26 cellular contexts compared by ENCODE assay signal in genomic region chr14:27605298-27605697, GRCh38.
DNase-seq lines count a peak whose midpoint lies in the region; ATAC-seq, FAIRE-seq and TF ChIP-seq lines count a peak whose summit lies in the region.
"Had no signal": no experiment of that assay in that cellular context is flagged by ENCODE, and none has a peak within 500 bp of the region (broad histone marks: within the 10 kb centered on the region; RNA-seq: fewer than 3 reads in every experiment).

No MANE protein-coding gene starts in this region.

- H2BK20ac ChIP-seq in H9 (ENCODE audit: low read depth, low read length, poor library complexity, severe bottlenecking) (no peak overlapping the region), H1 (ENCODE audit: low read length) (no peak overlapping the region)

- no peak overlapping the region for H3K56ac ChIP-seq in H9 (ENCODE audit: insufficient read length, low read depth, low read length)
- no peak overlapping the region for H3K56ac ChIP-seq in H1 (replicated peaks; ENCODE audit: insufficient read length, low read depth, low read length)

- H2AFZ ChIP-seq in H9 (ENCODE audit: low read length) (no peak overlapping the region), H1 (ENCODE audit: low read length) (peak overlapping the region; percentile 96; the same call in 1 of the 2 replicates)

- TF ChIP-seq CTCF in H9 (conservative IDR thresholded peaks at IDR 0.05) (no peak), H1 (IDR thresholded peaks at IDR 0.05; ENCODE audit: control extremely low read depth in 1 of 3, insufficient read depth in 1 of 3, low read depth in 1 of 3, low read length in 3 of 3) (no peak), nephron progenitor cell (IDR thresholded peaks at IDR 0.05) (no peak), vagina (IDR thresholded peaks at IDR 0.05) (no peak)

- H3K4ac ChIP-seq in H9 (ENCODE audit: low read depth, low read length): no peak overlapping the region
- H3K4ac ChIP-seq in H1 (replicated peaks; ENCODE audit: insufficient read length, low read depth, low read length): no peak overlapping the region

- POLR2A ChIA-PET in H1 (lab: Charles Lee; ENCODE audit: partially characterized antibody): no interaction called here

- no peak overlapping the region for H3K4me3 Mint-ChIP-seq in H9
- no peak overlapping the region for H3K4me3 Mint-ChIP-seq in nephron progenitor cell
- H3K4me3 Mint-ChIP-seq: activated CD4-positive, alpha-beta T cell treated with anti-CD3 and anti-CD28 coated beads for 36 hours; activated CD8-positive, alpha-beta T cell treated with anti-CD3 and anti-CD28 coated beads, Interleukin-2, amount 10 ng/mL, durations not matched to agents 7 days and 5 days; activated naive CD8-positive, alpha-beta T cell treated with anti-CD3 and anti-CD28 coated beads for 36 hours; IgD-negative memory B cell; natural killer cell; T-helper 17 cell had no signal

- H3K27ac ChIP-seq in H9 (ENCODE audit: insufficient read length, low read depth, low read length) (no peak overlapping the region), H1 (ENCODE audit: low read depth, low read length) (peak overlapping the region; percentile 61; the same call in 1 of the 2 replicates), vagina (no peak overlapping the region)
- H3K27ac ChIP-seq: BLaER1 treated with 17β-estradiol and CSF1 and Interleukin-3, amounts not matched to agents 10 nM and 100 nM; spleen; tibial nerve had no signal

- H4K91ac ChIP-seq in H9 (ENCODE audit: insufficient read length, low read depth, low read length) (no peak overlapping the region), H1 (replicated peaks; ENCODE audit: insufficient read length, low read length) (no peak overlapping the region)

- H4K8ac ChIP-seq in H9 (replicated peaks; ENCODE audit: insufficient read length, low read depth, low read length) (no peak overlapping the region), H1 (ENCODE audit: extremely low read depth, insufficient read depth, low read length) (no peak overlapping the region)

- H3K27me3 Mint-ChIP-seq in H9 (ENCODE audit: low read depth) (no peaks in the 10 kb centered on the region), nephron progenitor cell (ENCODE audit: low read depth, poor library complexity) (no peaks in the 10 kb centered on the region)
- H3K27me3 Mint-ChIP-seq: activated CD4-positive, alpha-beta T cell treated with anti-CD3 and anti-CD28 coated beads for 36 hours; activated naive CD8-positive, alpha-beta T cell treated with anti-CD3 and anti-CD28 coated beads for 36 hours; IgD-negative memory B cell; T-helper 17 cell had no signal

- intact Hi-C loops in vagina (cut with DNase I): no loop called here

- no peak overlapping the region for H3T11ph ChIP-seq in H9 (ENCODE audit: low read length)

- H3K79me1 ChIP-seq in H9 (ENCODE audit: insufficient read depth, low read depth, low read length, poor library complexity, severe bottlenecking) (no peaks in the 10 kb centered on the region), H1 (ENCODE audit: low read depth, low read length) (no peaks in the 10 kb centered on the region)

- peak overlapping the region in 2 of 3 experiments; percentile 49 to 60; a peak in 2 of 7 replicates for H3K27ac Mint-ChIP-seq in H9
- H3K27ac Mint-ChIP-seq in nephron progenitor cell: peak overlapping the region; percentile 32
- H3K27ac Mint-ChIP-seq: activated CD4-positive, alpha-beta T cell treated with anti-CD3 and anti-CD28 coated beads for 36 hours; activated CD8-positive, alpha-beta T cell treated with anti-CD3 and anti-CD28 coated beads, Interleukin-2, amount 10 ng/mL, durations not matched to agents 7 days and 5 days; activated naive CD8-positive, alpha-beta T cell treated with anti-CD3 and anti-CD28 coated beads for 36 hours; IgD-negative memory B cell; natural killer cell; T-helper 17 cell had no signal

- H4K20me1 ChIP-seq in H9 (ENCODE audit: control insufficient read depth, insufficient read depth, insufficient read length) (no peaks in the 10 kb centered on the region), H1 (replicated peaks in 1 of 2; ENCODE audit: control insufficient read depth in 1 of 2, insufficient read depth in 2 of 2, low read length in 2 of 2) (no peaks in the 10 kb centered on the region)
- H4K20me1 ChIP-seq: BLaER1 treated with 17β-estradiol and CSF1 and Interleukin-3, amounts not matched to agents 10 nM and 100 nM had no signal

- no peak overlapping the region for H2BK5ac ChIP-seq in H9 (ENCODE audit: insufficient read length, low read length)
- H2BK5ac ChIP-seq in H1 (ENCODE audit: low read depth, low read length): no peak overlapping the region

- H3K36me3 ChIP-seq in H1 (ENCODE audit: control insufficient read depth in 2 of 4, insufficient read depth in 4 of 4, low read length in 3 of 4) (no peaks in the 10 kb centered on the region), vagina (no peaks in the 10 kb centered on the region)
- H3K36me3 ChIP-seq: BLaER1 treated with 17β-estradiol and CSF1 and Interleukin-3, amounts not matched to agents 10 nM and 100 nM; spleen; tibial nerve had no signal

- H2BK15ac ChIP-seq in H9 (ENCODE audit: low read depth, low read length) (no peak overlapping the region), H1 (ENCODE audit: low read length) (no peak overlapping the region)

- H3K4me3 ChIP-seq in H1 (ENCODE audit: extremely low read depth in 1 of 4, insufficient read depth in 2 of 4, low read depth in 3 of 4, low read length in 4 of 4): no peak overlapping the region
- H3K4me3 ChIP-seq in vagina: no peak overlapping the region
- H3K4me3 ChIP-seq: BLaER1 treated with 17β-estradiol and CSF1 and Interleukin-3, amounts not matched to agents 10 nM and 100 nM; spleen; tibial nerve had no signal

- no CpG with 5 or more reads among the region's 4 CpGs for WGBS in H9 (ENCODE audit: extremely low coverage, insufficient read length, low lambda C conversion rate)
- 79% methylated on average over 4 of the region's 4 CpGs; no CpG with 5 or more reads in 1 of the 2 experiments for WGBS in H1 (ENCODE audit: extremely low coverage in 1 of 2, insufficient coverage in 1 of 2, insufficient read length in 1 of 2, insufficient replicate concordance in 2 of 2, low coverage in 1 of 2, low lambda C conversion rate in 2 of 2, missing lambda C conversion rate in 1 of 2), 2 experiments

- H3K23ac ChIP-seq in H9 (ENCODE audit: insufficient read length, low read depth, low read length) (no peak overlapping the region), H1 (ENCODE audit: insufficient read length) (no peak overlapping the region)

- H2BK12ac ChIP-seq in H9 (ENCODE audit: insufficient read length, low read depth, low read length) (no peak overlapping the region), H1 (ENCODE audit: low read depth, low read length) (no peak overlapping the region)

- TF ChIP-seq RAD21 in H1 (IDR thresholded peaks at IDR 0.05 in 1 of 2, conservative IDR thresholded peaks at IDR 0.05 in 1 of 2; ENCODE audit: low read depth in 2 of 2, low read length in 2 of 2): no peak

- no peaks in the 10 kb centered on the region for H3K27me3 ChIP-seq in H9 (ENCODE audit: insufficient read depth, low read length)
- no peaks in the 10 kb centered on the region for H3K27me3 ChIP-seq in H1 (replicated peaks in 1 of 4; ENCODE audit: control insufficient read depth in 3 of 4, extremely low read depth in 1 of 4, insufficient read depth in 3 of 4, low read length in 3 of 4)
- H3K27me3 ChIP-seq in vagina: no peaks in the 10 kb centered on the region
- H3K27me3 ChIP-seq: BLaER1 treated with 17β-estradiol and CSF1 and Interleukin-3, amounts not matched to agents 10 nM and 100 nM; spleen; tibial nerve had no signal

- FAIRE-seq in H1 (lab: Jason Lieb, UNC): no peak
- FAIRE-seq: GM12891 had no signal

- H3K4me2 ChIP-seq in H9 (ENCODE audit: insufficient read depth, insufficient read length, low read length): no peak overlapping the region
- no peak overlapping the region for H3K4me2 ChIP-seq in H1 (ENCODE audit: insufficient read depth in 1 of 2, low read depth in 2 of 2, low read length in 2 of 2)
- H3K4me2 ChIP-seq: BLaER1 treated with 17β-estradiol and CSF1 and Interleukin-3, amounts not matched to agents 10 nM and 100 nM had no signal

- TF ChIP-seq EP300 in H1 (IDR thresholded peaks at IDR 0.05; ENCODE audit: borderline replicate concordance in 1 of 2, low read depth in 2 of 2, low read length in 2 of 2): no peak

- H3K14ac ChIP-seq in H9 (ENCODE audit: insufficient read depth, low read length) (no peak overlapping the region), H1 (ENCODE audit: insufficient read length) (no peak overlapping the region)

- CTCF ChIA-PET in H1 (lab: Charles Lee; ENCODE audit: partially characterized antibody): no interaction called here

- H3K9ac ChIP-seq in H9 (ENCODE audit: extremely low read depth, insufficient read length, low read length) (no peak overlapping the region), H1 (replicated peaks in 1 of 4; ENCODE audit: extremely low read depth in 1 of 4, low read depth in 3 of 4, low read length in 3 of 4) (no peak overlapping the region)
- H3K9ac ChIP-seq: BLaER1 treated with 17β-estradiol and CSF1 and Interleukin-3, amounts not matched to agents 10 nM and 100 nM had no signal

- H3K4me1 ChIP-seq in H9 (ENCODE audit: insufficient read depth, low read length): peaks cover 4% of the 10 kb centered on the region; the same call in 1 of the 2 replicates
- peaks cover 0 to 5% (median 0%) of the 10 kb centered on the region in 4 experiments; a peak in 1 of 7 replicates for H3K4me1 ChIP-seq in H1 (replicated peaks in 1 of 4; ENCODE audit: control insufficient read depth in 3 of 4, insufficient read depth in 4 of 4, low read length in 3 of 4)
- H3K4me1 ChIP-seq in vagina: no peaks in the 10 kb centered on the region
- H3K4me1 ChIP-seq: BLaER1 treated with 17β-estradiol and CSF1 and Interleukin-3, amounts not matched to agents 10 nM and 100 nM; spleen; tibial nerve had no signal

- H3K4me1 Mint-ChIP-seq in H9: peaks cover 28 to 31% of the 10 kb centered on the region in 2 experiments
- H3K4me1 Mint-ChIP-seq in nephron progenitor cell: peaks cover 10% of the 10 kb centered on the region
- H3K4me1 Mint-ChIP-seq: activated CD4-positive, alpha-beta T cell treated with anti-CD3 and anti-CD28 coated beads for 36 hours; activated naive CD8-positive, alpha-beta T cell treated with anti-CD3 and anti-CD28 coated beads for 36 hours; IgD-negative memory B cell; natural killer cell; T-helper 17 cell had no signal

- no peak overlapping the region for H4K5ac ChIP-seq in H9 (ENCODE audit: insufficient read length, low read depth, low read length)
- no peak overlapping the region for H4K5ac ChIP-seq in H1 (ENCODE audit: insufficient read length, low read depth, low read length)

- no peak overlapping the region for H2AK5ac ChIP-seq in H9 (ENCODE audit: insufficient read length, low read length)
- H2AK5ac ChIP-seq in H1 (ENCODE audit: low read depth, low read length): no peak overlapping the region

- H3K36me3 Mint-ChIP-seq in H9 (ENCODE audit: insufficient read depth in 1 of 3, low read depth in 3 of 3) (peaks cover 0 to 5% (median 0%) of the 10 kb centered on the region in 3 experiments; a peak in 2 of 7 replicates), nephron progenitor cell (ENCODE audit: low read depth) (no peaks in the 10 kb centered on the region)
- H3K36me3 Mint-ChIP-seq: activated naive CD8-positive, alpha-beta T cell treated with anti-CD3 and anti-CD28 coated beads for 36 hours; IgD-negative memory B cell had no signal

- no peaks in the 10 kb centered on the region for H3K79me2 ChIP-seq in H9 (ENCODE audit: insufficient read depth, low read length)
- H3K79me2 ChIP-seq in H1 (ENCODE audit: control insufficient read depth in 1 of 2, insufficient read depth in 2 of 2, low read length in 2 of 2): no peaks in the 10 kb centered on the region

- DNase-seq in DMS79 (lab: John Stamatoyannopoulos, UW) (peak; percentile 69), H9 (no peak), H1 (ENCODE audit: low read depth in 1 of 2, low spot score in 2 of 2) (no peak), nephron progenitor cell (no peak), vagina (ENCODE audit: extremely low spot score in 2 of 2) (no peak)
- DNase-seq: activated CD4-positive, alpha-beta T cell treated with anti-CD3 and anti-CD28 coated beads for 36 hours; activated CD8-positive, alpha-beta T cell treated with anti-CD3 and anti-CD28 coated beads, Interleukin-2, amount 10 ng/mL, durations not matched to agents 7 days and 5 days; activated effector memory CD4-positive, alpha-beta T cell treated with Interleukin-2 at 50 U/mL for 16 hours; activated naive CD8-positive, alpha-beta T cell treated with anti-CD3 and anti-CD28 coated beads for 36 hours; activated T-cell treated with anti-CD3 and anti-CD28 coated beads for 4 hours; caudate nucleus; COR-L47; GOT3; natural killer cell; NCI-H1092; NCI-H187 treated with DMSO at 0.1 percent for 48 hours; NCI-H82; spleen; T-helper 17 cell had no signal

- no peaks in the 10 kb centered on the region for H3K9me3 Mint-ChIP-seq in H9
- H3K9me3 Mint-ChIP-seq in nephron progenitor cell: no peaks in the 10 kb centered on the region

- no peaks in the 10 kb centered on the region for H3K9me3 ChIP-seq in H9 (ENCODE audit: control insufficient read depth, low read depth, low read length)
- no peaks in the 10 kb centered on the region for H3K9me3 ChIP-seq in H1 (ENCODE audit: insufficient read depth in 2 of 2, low read depth in 1 of 2, low read length in 1 of 2)
- H3K9me3 ChIP-seq in vagina: no peaks in the 10 kb centered on the region
- H3K9me3 ChIP-seq: BLaER1 treated with 17β-estradiol and CSF1 and Interleukin-3, amounts not matched to agents 10 nM and 100 nM; tibial nerve had no signal

- TF ChIP-seq POLR2A in H1 (IDR thresholded peaks at IDR 0.05; ENCODE audit: control extremely low read depth in 1 of 2, low read depth in 2 of 2, low read length in 2 of 2) (no peak), GM18505 (IDR thresholded peaks at IDR 0.05; ENCODE audit: borderline replicate concordance, extremely low read depth, insufficient read depth, insufficient read length) (no peak), vagina (IDR thresholded peaks at IDR 0.05) (no peak)

- no peak for ATAC-seq in GM18505 (IDR thresholded peaks at IDR 0.05; ENCODE audit: unreplicated experiment)
- no peak for ATAC-seq in HG02840 (IDR thresholded peaks at IDR 0.05; ENCODE audit: low FRiP score, unreplicated experiment)
- ATAC-seq: activated CD4-positive, alpha-beta T cell treated with anti-CD3 and anti-CD28 coated beads for 36 hours; activated CD8-positive, alpha-beta T cell treated with anti-CD3 and anti-CD28 coated beads, Interleukin-2, amount 10 ng/mL, durations not matched to agents 7 days and 5 days; natural killer cell; SK-N-SH treated with all-trans-retinoic acid at 6 μM for 48 hours; T-helper 17 cell had no signal

- H2BK120ac ChIP-seq in H9 (ENCODE audit: low read depth, low read length, poor library complexity, severe bottlenecking) (no peak overlapping the region), H1 (replicated peaks; ENCODE audit: low read depth, low read length) (no peak overlapping the region)

- H3K23me2 ChIP-seq in H9 (ENCODE audit: insufficient read length, low read depth, low read length, poor library complexity, severe bottlenecking) (no peaks in the 10 kb centered on the region), H1 (ENCODE audit: low read depth, low read length) (no peaks in the 10 kb centered on the region)

- H3K18ac ChIP-seq in H9 (ENCODE audit: insufficient read length, low read depth, low read length) (no peak overlapping the region), H1 (ENCODE audit: extremely low read depth, low read length) (no peak overlapping the region)
